8 cellular contexts compared by ENCODE assay signal in the genomic region with DNA sequence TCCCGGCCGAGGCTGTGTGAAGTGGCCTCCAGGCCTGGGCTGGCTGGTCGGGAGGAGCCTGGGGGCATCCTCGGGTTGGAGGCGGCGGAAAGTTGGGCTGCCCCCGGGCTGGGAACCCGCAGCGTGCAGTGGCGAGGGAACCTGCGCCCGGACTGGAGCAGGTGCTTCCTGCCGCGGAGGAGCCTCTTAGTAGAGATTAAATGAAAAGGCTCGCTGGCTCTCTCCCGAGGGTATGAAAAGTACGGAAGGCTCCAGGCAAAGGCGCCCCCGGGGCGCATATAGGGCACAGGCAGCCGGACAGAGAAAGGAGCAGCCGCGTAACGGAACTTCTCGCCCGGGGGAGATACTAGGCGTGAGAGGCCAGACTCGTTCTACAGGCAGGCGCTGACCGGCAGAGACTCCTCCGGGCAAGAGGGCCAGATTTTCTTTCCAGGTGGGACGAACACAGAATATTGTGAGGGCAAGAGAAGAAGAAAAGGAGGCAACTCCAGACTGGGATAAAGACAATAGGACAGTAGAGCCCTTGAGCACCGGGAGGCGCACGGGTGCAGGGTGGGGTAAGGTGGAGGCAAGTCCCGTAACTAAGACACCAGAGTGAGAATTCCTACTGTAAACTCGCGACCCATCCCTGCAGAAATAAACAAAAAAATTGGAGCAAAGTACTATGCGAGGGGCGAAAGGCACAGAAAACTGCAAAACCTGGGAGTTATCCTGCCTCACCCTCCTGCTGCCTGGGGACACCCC. TPM values are rescaled to one million over a fixed set of nuclear protein-coding genes. Genes with fewer than 3 reads are reported as not detected.
DNase-seq lines count a peak whose midpoint lies in the region; ATAC-seq, FAIRE-seq and TF ChIP-seq lines count a peak whose summit lies in the region.

No MANE protein-coding gene starts in this region.

- H3K4me2 ChIP-seq in astrocyte (ENCODE audit: low read length) = peak overlapping the region; percentile 88

- no peaks in the 10 kb centered on the region for H3K27me3 Mint-ChIP-seq in astrocyte (ENCODE audit: low read depth, unreplicated experiment)
- peaks cover 47% of the 10 kb centered on the region for H3K27me3 Mint-ChIP-seq in stimulated activated memory B cell treated with anti-CD40 and anti-IgM and Interleukin-4, amounts not matched to agents 10 μg/mL and 1 μg/mL and 100 μg/mL, for 72 hours

- H3K9me3 ChIP-seq in astrocyte (ENCODE audit: insufficient read depth, low read depth, low read length) (no peaks in the 10 kb centered on the region), iPS-20b (ENCODE audit: insufficient read depth, low read depth, low read length) (no peaks in the 10 kb centered on the region)

- no peak overlapping the region for H2AFZ ChIP-seq in astrocyte (ENCODE audit: low read depth, low read length)

- peaks cover 10% of the 10 kb centered on the region for H3K4me1 ChIP-seq in astrocyte (ENCODE audit: insufficient read depth, low read length)
- H3K4me1 ChIP-seq in iPS-20b (ENCODE audit: insufficient read depth, low read length) = peaks cover 37% of the 10 kb centered on the region

- FAIRE-seq in astrocyte (lab: Jason Lieb, UNC) = no peak

- no peak for TF ChIP-seq CTCF in astrocyte (IDR thresholded peaks at IDR 0.05; ENCODE audit: insufficient read depth, low read depth, low read length)

- no peaks in the 10 kb centered on the region for H3K36me3 Mint-ChIP-seq in astrocyte (ENCODE audit: low read depth, unreplicated experiment)
- H3K36me3 Mint-ChIP-seq in stimulated activated effector memory CD8-positive, alpha-beta T cell treated with anti-CD3 and anti-CD28 coated beads, Interleukin-12 subunit alpha, Interleukin-12 subunit beta, amount 100 ng/mL, for 72 hours = no peaks in the 10 kb centered on the region
- H3K36me3 Mint-ChIP-seq in stimulated activated memory B cell treated with anti-CD40 and anti-IgM and Interleukin-4, amounts not matched to agents 10 μg/mL and 1 μg/mL and 100 μg/mL, for 72 hours = peaks cover 6% of the 10 kb centered on the region

- H3K27ac ChIP-seq in astrocyte (ENCODE audit: low read depth, low read length) (peak overlapping the region; percentile 87), iPS-20b (ENCODE audit: low read length) (no peak overlapping the region)

- peak; percentile 39 for ATAC-seq in stimulated activated effector memory CD8-positive, alpha-beta T cell treated with anti-CD3 and anti-CD28 coated beads, Interleukin-12 subunit alpha, Interleukin-12 subunit beta, amount 100 ng/mL, for 72 hours
- no peak for ATAC-seq in stimulated activated memory B cell treated with anti-CD40 and anti-IgM and Interleukin-4, amounts not matched to agents 10 μg/mL and 1 μg/mL and 100 μg/mL, for 72 hours
- ATAC-seq in HG02884 (IDR thresholded peaks at IDR 0.05; ENCODE audit: unreplicated experiment) (no peak), GM19395 (IDR thresholded peaks at IDR 0.05; ENCODE audit: unreplicated experiment) (no peak)

- H3K9ac ChIP-seq in astrocyte (ENCODE audit: low read length) = peak overlapping the region; percentile 98
- peak overlapping the region; percentile 81 for H3K9ac ChIP-seq in iPS-20b (ENCODE audit: low read depth, low read length)

- H3K79me2 ChIP-seq in astrocyte (ENCODE audit: insufficient read depth, low read length) = peaks cover 74% of the 10 kb centered on the region

- peak overlapping the region; percentile 88 for H3K27ac Mint-ChIP-seq in astrocyte (ENCODE audit: unreplicated experiment)
- H3K27ac Mint-ChIP-seq in stimulated activated effector memory CD8-positive, alpha-beta T cell treated with anti-CD3 and anti-CD28 coated beads, Interleukin-12 subunit alpha, Interleukin-12 subunit beta, amount 100 ng/mL, for 72 hours = no peak overlapping the region
- H3K27ac Mint-ChIP-seq in stimulated activated memory B cell treated with anti-CD40 and anti-IgM and Interleukin-4, amounts not matched to agents 10 μg/mL and 1 μg/mL and 100 μg/mL, for 72 hours = no peak overlapping the region

- DNase-seq in DMS79 (lab: John Stamatoyannopoulos, UW) (peak; percentile 27), NCI-H1092 treated with DMSO at 0.1 percent for 48 hours (lab: John Stamatoyannopoulos, UW) (peak; percentile 79), astrocyte (ENCODE audit: low read depth) (no peak)
- DNase-seq in stimulated activated effector memory CD8-positive, alpha-beta T cell treated with anti-CD3 and anti-CD28 coated beads, Interleukin-12 subunit alpha, Interleukin-12 subunit beta, amount 100 ng/mL, for 72 hours (ENCODE audit: low spot score in 2 of 2) = no peak

- H4K20me1 ChIP-seq in astrocyte (ENCODE audit: insufficient read depth, low read length) = peaks cover 44% of the 10 kb centered on the region

- no peaks in the 10 kb centered on the region for H3K9me3 Mint-ChIP-seq in astrocyte (ENCODE audit: unreplicated experiment)
- peaks cover 8% of the 10 kb centered on the region for H3K9me3 Mint-ChIP-seq in stimulated activated effector memory CD8-positive, alpha-beta T cell treated with anti-CD3 and anti-CD28 coated beads, Interleukin-12 subunit alpha, Interleukin-12 subunit beta, amount 100 ng/mL, for 72 hours
- H3K9me3 Mint-ChIP-seq in stimulated activated memory B cell treated with anti-CD40 and anti-IgM and Interleukin-4, amounts not matched to agents 10 μg/mL and 1 μg/mL and 100 μg/mL, for 72 hours = peaks cover 4% of the 10 kb centered on the region

- H3K4me1 Mint-ChIP-seq in astrocyte (ENCODE audit: low read depth, unreplicated experiment) = peaks cover 16% of the 10 kb centered on the region
- H3K4me1 Mint-ChIP-seq in stimulated activated effector memory CD8-positive, alpha-beta T cell treated with anti-CD3 and anti-CD28 coated beads, Interleukin-12 subunit alpha, Interleukin-12 subunit beta, amount 100 ng/mL, for 72 hours = peaks cover 11% of the 10 kb centered on the region
- peaks cover 12% of the 10 kb centered on the region for H3K4me1 Mint-ChIP-seq in stimulated activated memory B cell treated with anti-CD40 and anti-IgM and Interleukin-4, amounts not matched to agents 10 μg/mL and 1 μg/mL and 100 μg/mL, for 72 hours

- H3K27me3 ChIP-seq in astrocyte (ENCODE audit: insufficient read depth, low read length) (no peaks in the 10 kb centered on the region), iPS-20b (ENCODE audit: insufficient read depth, low read length) (peaks cover 52% of the 10 kb centered on the region)

- H3K36me3 ChIP-seq in astrocyte (ENCODE audit: insufficient read depth, low read length) (peaks cover 5% of the 10 kb centered on the region), iPS-20b (ENCODE audit: insufficient read depth, low read depth, low read length) (no peaks in the 10 kb centered on the region; the same call in 1 of the 2 replicates)

- H3K4me3 ChIP-seq in astrocyte (ENCODE audit: insufficient read depth, low read depth, low read length) = peak overlapping the region; percentile 96
- H3K4me3 ChIP-seq in iPS-20b (ENCODE audit: low read length) = peak overlapping the region; percentile 91

- peak overlapping the region; percentile 99 for H3K4me3 Mint-ChIP-seq in astrocyte (ENCODE audit: unreplicated experiment)
- H3K4me3 Mint-ChIP-seq in stimulated activated effector memory CD8-positive, alpha-beta T cell treated with anti-CD3 and anti-CD28 coated beads, Interleukin-12 subunit alpha, Interleukin-12 subunit beta, amount 100 ng/mL, for 72 hours = peak overlapping the region; percentile 57
- H3K4me3 Mint-ChIP-seq in stimulated activated memory B cell treated with anti-CD40 and anti-IgM and Interleukin-4, amounts not matched to agents 10 μg/mL and 1 μg/mL and 100 μg/mL, for 72 hours = no peak overlapping the region

RNA-seq across cellular contexts. Expression of a gene that starts 0.8 kb away (rescaled TPM):
- total RNA-seq in astrocyte = 326 and 363 TPM in 2 replicates

Comparison
In these comparisons a context has a peak if more than half of its experiments do, and no peak if none do; other contexts are left out.
1. DNase-seq: peak in DMS79 (single experiment) and NCI-H1092 treated with DMSO at 0.1 percent for 48 hours (single experiment); none in astrocyte (single experiment) and stimulated activated effector memory CD8-positive, alpha-beta T cell treated with anti-CD3 and anti-CD28 coated beads, Interleukin-12 subunit alpha, Interleukin-12 subunit beta, amount 100 ng/mL, for 72 hours (0 of 2).